In the genomic region with DNA sequence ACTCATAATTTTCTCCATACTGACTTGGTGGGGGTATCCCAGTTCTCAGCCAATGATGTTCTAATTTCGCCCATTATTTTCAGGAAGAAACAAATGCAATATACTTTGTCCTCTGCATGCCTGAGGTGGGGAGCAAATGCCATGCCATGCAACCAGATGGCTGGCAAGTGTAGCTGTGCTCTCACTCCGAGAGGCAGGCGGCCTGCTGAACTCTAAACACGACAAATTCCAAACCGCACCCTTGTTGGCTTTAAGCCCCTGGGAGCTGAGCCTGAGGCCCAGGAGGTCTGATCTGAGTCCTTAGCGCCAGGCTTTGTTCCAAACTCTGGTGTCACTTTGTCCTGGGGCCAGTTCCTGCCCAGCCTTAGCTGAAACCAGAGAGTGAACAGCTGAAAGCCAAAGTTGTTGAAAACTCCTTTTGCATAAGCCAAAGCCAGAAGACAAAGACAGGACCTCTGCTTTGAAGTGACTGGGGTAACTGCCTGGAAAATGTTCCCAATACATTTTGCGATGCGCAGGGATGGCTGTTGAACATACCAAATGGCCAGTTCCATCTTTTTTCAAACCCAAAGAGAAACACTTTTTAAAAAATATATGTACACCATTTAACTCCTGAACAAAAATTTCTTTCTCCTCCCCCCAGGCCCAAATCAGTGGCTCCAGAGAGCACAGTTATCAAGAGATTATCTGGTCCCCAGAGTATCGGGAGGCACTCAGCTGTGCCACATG, we compare ENCODE assay signal across 9 cellular contexts. TPM values are rescaled to one million over a fixed set of nuclear protein-coding genes. Genes with fewer than 3 reads are reported as not detected.
DNase-seq lines count a peak whose midpoint lies in the region; ATAC-seq, FAIRE-seq and TF ChIP-seq lines count a peak whose summit lies in the region.
"Had no signal": no experiment of that assay in that cellular context is flagged by ENCODE, and none has a peak within 500 bp of the region (broad histone marks: within the 10 kb centered on the region; RNA-seq: fewer than 3 reads in every experiment).

No MANE protein-coding gene starts in this region.

- H3K23ac ChIP-seq in mesenchymal stem cell (ENCODE audit: low read length in 2 of 2) = no peak overlapping the region

- CTCF ChIA-PET in HEK293 (lab: Yijun Ruan, JAX) = interaction anchor here (0.6 kb wide), 1 partner anchor 350 kb away, joined by 3 read pairs; no protein-coding TSS in a partner anchor

- no peak overlapping the region for H3K14ac ChIP-seq in mesenchymal stem cell (ENCODE audit: low read length in 2 of 2)

- peaks cover 2% of the 10 kb centered on the region for H3K79me1 ChIP-seq in mesenchymal stem cell (replicated peaks; ENCODE audit: low read length, poor library complexity, severe bottlenecking)

- no peak overlapping the region for H3K4ac ChIP-seq in mesenchymal stem cell (ENCODE audit: low read depth in 1 of 2, low read length in 2 of 2)

- H3F3A ChIP-seq in smooth muscle cell (ENCODE audit: low read depth) = peaks cover 13% of the 10 kb centered on the region

- no peak for TF ChIP-seq CTCF in HEK293 (tag by site-specific recombination; IDR thresholded peaks at IDR 0.05)
- no peak for TF ChIP-seq CTCF in astrocyte (IDR thresholded peaks at IDR 0.05; ENCODE audit: insufficient read depth, low read depth, low read length)
- TF ChIP-seq CTCF in hepatocyte (IDR thresholded peaks at IDR 0.05; ENCODE audit: poor library complexity) = no peak
- TF ChIP-seq CTCF in smooth muscle cell (IDR thresholded peaks at IDR 0.05; ENCODE audit: borderline replicate concordance, insufficient read depth, poor library complexity, severe bottlenecking) = no peak

- H4K8ac ChIP-seq in mesenchymal stem cell (ENCODE audit: low read length) = no peak overlapping the region

- DNase-seq in astrocyte (ENCODE audit: low read depth) (peak; percentile 30), hepatocyte (ENCODE audit: low spot score) (peak; percentile 66), smooth muscle cell (lab: John Stamatoyannopoulos, UW; ENCODE audit: unreplicated experiment) (no peak), HPDE6-E6E7 (ENCODE audit: extremely low spot score) (no peak), mesenchymal stem cell (no peak)
- DNase-seq in activated T-cell treated with anti-CD3 and anti-CD28 coated beads, Interleukin-2, amount 50 U/mL, for 1 hour = no peak

- H2BK120ac ChIP-seq in mesenchymal stem cell (ENCODE audit: low read depth, low read length) = no peak overlapping the region

- H3K4me2 ChIP-seq in astrocyte (ENCODE audit: low read length) = no peak overlapping the region
- peak overlapping the region; percentile 52 for H3K4me2 ChIP-seq in hepatocyte
- H3K4me2 ChIP-seq in smooth muscle cell = peak overlapping the region; percentile 47
- no peak overlapping the region for H3K4me2 ChIP-seq in mesenchymal stem cell (ENCODE audit: low read length, poor library complexity, severe bottlenecking)

- no peak overlapping the region for H3K18ac ChIP-seq in mesenchymal stem cell (ENCODE audit: low read depth in 1 of 2, low read length in 2 of 2)

- H4K91ac ChIP-seq in mesenchymal stem cell (ENCODE audit: low read length) = no peak overlapping the region

- 50% methylated on average over 9 of the region's 9 CpGs for WGBS in hepatocyte (ENCODE audit: low lambda C conversion rate, missing lambda C conversion rate)
- 49% methylated on average over 9 of the region's 9 CpGs for WGBS in smooth muscle cell (ENCODE audit: low lambda C conversion rate)
- whole genome bisulfite sequencing in mesenchymal stem cell = 91% methylated on average over 9 of the region's 9 CpGs

- no peak overlapping the region for H2BK15ac ChIP-seq in mesenchymal stem cell (ENCODE audit: low read depth, poor library complexity, severe bottlenecking)

- H3K4me3 Mint-ChIP-seq in astrocyte (ENCODE audit: unreplicated experiment) = no peak overlapping the region
- no peak overlapping the region for H3K4me3 Mint-ChIP-seq in stimulated activated memory B cell treated with anti-CD40 and anti-IgM and Interleukin-4, amounts not matched to agents 10 μg/mL and 1 μg/mL and 100 μg/mL, for 72 hours

- H2BK5ac ChIP-seq in mesenchymal stem cell (ENCODE audit: low read depth, low read length, poor library complexity, severe bottlenecking) = no peak overlapping the region

- H3K9me3 Mint-ChIP-seq in astrocyte (ENCODE audit: unreplicated experiment) = no peaks in the 10 kb centered on the region
- H3K9me3 Mint-ChIP-seq in stimulated activated memory B cell treated with anti-CD40 and anti-IgM and Interleukin-4, amounts not matched to agents 10 μg/mL and 1 μg/mL and 100 μg/mL, for 72 hours = no peaks in the 10 kb centered on the region

- no peaks in the 10 kb centered on the region for H3K4me1 ChIP-seq in HEK293 (ENCODE audit: control insufficient read depth, insufficient read depth, low read length)
- H3K4me1 ChIP-seq in astrocyte (ENCODE audit: insufficient read depth, low read length) = peaks cover 34% of the 10 kb centered on the region
- peaks cover 59% of the 10 kb centered on the region for H3K4me1 ChIP-seq in hepatocyte (ENCODE audit: insufficient read depth)
- peaks cover 15% of the 10 kb centered on the region for H3K4me1 ChIP-seq in smooth muscle cell (ENCODE audit: low read depth)
- peaks cover 6% of the 10 kb centered on the region for H3K4me1 ChIP-seq in mesenchymal stem cell (ENCODE audit: control insufficient read depth, insufficient read depth, low read depth, low read length)
- H3K4me1 ChIP-seq: parathyroid adenoma had no signal

- no peaks in the 10 kb centered on the region for H3K79me2 ChIP-seq in astrocyte (ENCODE audit: insufficient read depth, low read length)
- H3K79me2 ChIP-seq in hepatocyte = no peaks in the 10 kb centered on the region
- H3K79me2 ChIP-seq in smooth muscle cell (ENCODE audit: low read depth) = no peaks in the 10 kb centered on the region
- H3K79me2 ChIP-seq: parathyroid adenoma had no signal

- POLR2A ChIA-PET in HEK293 (lab: Yijun Ruan, JAX) = no interaction called here

- no peaks in the 10 kb centered on the region for H3K9me3 ChIP-seq in HEK293 (ENCODE audit: control insufficient read depth, insufficient read depth, low read depth, low read length)
- H3K9me3 ChIP-seq in astrocyte (ENCODE audit: insufficient read depth, low read depth, low read length) = no peaks in the 10 kb centered on the region
- no peaks in the 10 kb centered on the region for H3K9me3 ChIP-seq in hepatocyte (ENCODE audit: low read depth)
- H3K9me3 ChIP-seq in smooth muscle cell (replicated peaks; ENCODE audit: low read depth) = no peaks in the 10 kb centered on the region
- H3K9me3 ChIP-seq in mesenchymal stem cell (ENCODE audit: control insufficient read depth, low read length) = no peaks in the 10 kb centered on the region

- H3K27ac ChIP-seq in HEK293 (ENCODE audit: extremely low read depth, low read depth, low read length) = no peak overlapping the region
- no peak overlapping the region for H3K27ac ChIP-seq in astrocyte (ENCODE audit: low read depth, low read length)
- H3K27ac ChIP-seq in hepatocyte = peak overlapping the region; percentile 87
- peak overlapping the region; percentile 51 for H3K27ac ChIP-seq in smooth muscle cell (ENCODE audit: low read depth)
- H3K27ac ChIP-seq in mesenchymal stem cell (ENCODE audit: low read length, poor library complexity, severe bottlenecking) = no peak overlapping the region
- H3K27ac ChIP-seq: parathyroid adenoma had no signal

- H4K20me1 ChIP-seq in astrocyte (ENCODE audit: insufficient read depth, low read length) = peaks cover 11% of the 10 kb centered on the region
- no peaks in the 10 kb centered on the region for H4K20me1 ChIP-seq in hepatocyte (ENCODE audit: insufficient read depth, poor library complexity, severe bottlenecking)
- no peaks in the 10 kb centered on the region for H4K20me1 ChIP-seq in smooth muscle cell (ENCODE audit: low read depth)

- FAIRE-seq in astrocyte (lab: Jason Lieb, UNC) = no peak

- H2BK12ac ChIP-seq in mesenchymal stem cell (ENCODE audit: low read length in 2 of 2) = no peak overlapping the region

- H3K36me3 Mint-ChIP-seq in astrocyte (ENCODE audit: low read depth, unreplicated experiment) = peaks cover 11% of the 10 kb centered on the region
- H3K36me3 Mint-ChIP-seq in stimulated activated memory B cell treated with anti-CD40 and anti-IgM and Interleukin-4, amounts not matched to agents 10 μg/mL and 1 μg/mL and 100 μg/mL, for 72 hours = peaks cover 72% of the 10 kb centered on the region

- no peak for ATAC-seq in stimulated activated memory B cell treated with anti-CD40 and anti-IgM and Interleukin-4, amounts not matched to agents 10 μg/mL and 1 μg/mL and 100 μg/mL, for 72 hours

- no peaks in the 10 kb centered on the region for H3K9me2 ChIP-seq in hepatocyte (replicated peaks; ENCODE audit: insufficient read depth)

- H3K36me3 ChIP-seq in HEK293 (ENCODE audit: control insufficient read depth in 2 of 2, insufficient read depth in 1 of 2, low read length in 2 of 2) = peaks cover 0 to 75% of the 10 kb centered on the region in 2 experiments; a peak in 1 of 3 replicates
- H3K36me3 ChIP-seq in astrocyte (ENCODE audit: insufficient read depth, low read length) = no peaks in the 10 kb centered on the region
- no peaks in the 10 kb centered on the region for H3K36me3 ChIP-seq in hepatocyte (replicated peaks; ENCODE audit: insufficient read depth, low read depth)
- no peaks in the 10 kb centered on the region for H3K36me3 ChIP-seq in smooth muscle cell (ENCODE audit: low read depth)
- H3K36me3 ChIP-seq in mesenchymal stem cell (ENCODE audit: control insufficient read depth in 1 of 2, insufficient read depth in 2 of 2, low read depth in 1 of 2, low read length in 2 of 2) = peaks cover 16 to 54% of the 10 kb centered on the region in 2 experiments

- no peak overlapping the region for H3K27ac Mint-ChIP-seq in astrocyte (ENCODE audit: unreplicated experiment)
- no peak overlapping the region for H3K27ac Mint-ChIP-seq in stimulated activated memory B cell treated with anti-CD40 and anti-IgM and Interleukin-4, amounts not matched to agents 10 μg/mL and 1 μg/mL and 100 μg/mL, for 72 hours

- H3K4me1 Mint-ChIP-seq in astrocyte (ENCODE audit: low read depth, unreplicated experiment) = peaks cover 29% of the 10 kb centered on the region
- H3K4me1 Mint-ChIP-seq in stimulated activated memory B cell treated with anti-CD40 and anti-IgM and Interleukin-4, amounts not matched to agents 10 μg/mL and 1 μg/mL and 100 μg/mL, for 72 hours = peaks cover 25% of the 10 kb centered on the region

- H2AK5ac ChIP-seq in mesenchymal stem cell (ENCODE audit: low read length, severe bottlenecking) = no peak overlapping the region

- H3K27me3 ChIP-seq in astrocyte (ENCODE audit: insufficient read depth, low read length) (no peaks in the 10 kb centered on the region), hepatocyte (no peaks in the 10 kb centered on the region), smooth muscle cell (ENCODE audit: low read depth) (no peaks in the 10 kb centered on the region), mesenchymal stem cell (ENCODE audit: control insufficient read depth in 1 of 2, insufficient read depth in 1 of 2, low read length in 2 of 2) (no peaks in the 10 kb centered on the region)

- no peak overlapping the region for H2AFZ ChIP-seq in astrocyte (ENCODE audit: low read depth, low read length)
- no peak overlapping the region for H2AFZ ChIP-seq in hepatocyte
- no peak overlapping the region for H2AFZ ChIP-seq in smooth muscle cell (ENCODE audit: low read depth)
- H2AFZ ChIP-seq in mesenchymal stem cell (ENCODE audit: low read depth, low read length) = no peak overlapping the region
- H2AFZ ChIP-seq: parathyroid adenoma had no signal

- no peak overlapping the region for H3K9ac ChIP-seq in astrocyte (ENCODE audit: low read length)
- H3K9ac ChIP-seq in smooth muscle cell (ENCODE audit: low read depth) = peak overlapping the region; percentile 32
- H3K9ac ChIP-seq in mesenchymal stem cell (ENCODE audit: low read length) = no peak overlapping the region
- H3K9ac ChIP-seq: parathyroid adenoma had no signal

- H3K27me3 Mint-ChIP-seq in astrocyte (ENCODE audit: low read depth, unreplicated experiment) = no peaks in the 10 kb centered on the region
- H3K27me3 Mint-ChIP-seq in stimulated activated memory B cell treated with anti-CD40 and anti-IgM and Interleukin-4, amounts not matched to agents 10 μg/mL and 1 μg/mL and 100 μg/mL, for 72 hours = no peaks in the 10 kb centered on the region

- H3K4me3 ChIP-seq in HEK293 (ENCODE audit: low read depth, low read length) = no peak overlapping the region
- H3K4me3 ChIP-seq in astrocyte (ENCODE audit: insufficient read depth, low read depth, low read length) = no peak overlapping the region
- no peak overlapping the region for H3K4me3 ChIP-seq in hepatocyte
- no peak overlapping the region for H3K4me3 ChIP-seq in smooth muscle cell
- H3K4me3 ChIP-seq in mesenchymal stem cell (ENCODE audit: insufficient read depth in 1 of 2, low read depth in 1 of 2, low read length in 2 of 2) = no peak overlapping the region

RNA-seq across cellular contexts. Expression of gene TTI1, which starts 46.2 kb away (rescaled TPM):
- 13.4 and 16.9 TPM in 2 replicates for total RNA-seq in astrocyte
- 15.1 and 15.7 TPM in 2 replicates for total RNA-seq in hepatocyte
- polyA plus RNA-seq in hepatocyte = 12.6 and 15.1 TPM in 2 replicates
- total RNA-seq in smooth muscle cell = 17.0 and 20.4 TPM in 2 replicates
- polyA plus RNA-seq in smooth muscle cell = 14.2 and 20.0 TPM in 2 replicates
- polyA plus RNA-seq in mesenchymal stem cell (2013, experiment 1 of 2) = 7.0 TPM
- polyA plus RNA-seq in mesenchymal stem cell (2013, experiment 2 of 2) = 6.9 TPM

RNA-seq across cellular contexts. Expression of gene RPRD1B, which starts 46.5 kb away (rescaled TPM):
- total RNA-seq in astrocyte (20.7 and 21.6 TPM in 2 replicates), hepatocyte (26.8 and 28.0 TPM in 2 replicates), smooth muscle cell (40.2 and 59.1 TPM in 2 replicates)
- polyA plus RNA-seq in hepatocyte (16.5 and 18.5 TPM in 2 replicates), smooth muscle cell (13.5 and 19.6 TPM in 2 replicates)
- 26.4 TPM for polyA plus RNA-seq in mesenchymal stem cell (2013, experiment 1 of 2)
- polyA plus RNA-seq in mesenchymal stem cell (2013, experiment 2 of 2) = 25.9 TPM

Comparison
In these comparisons a context has a peak if more than half of its experiments do, and no peak if none do; other contexts are left out.
1. H3K27ac ChIP-seq: peak in hepatocyte (single experiment) and smooth muscle cell (single experiment); none in HEK293 (single experiment), astrocyte (single experiment) and mesenchymal stem cell (single experiment).
2. DNase-seq: peak in astrocyte (single experiment) and hepatocyte (single experiment); none in smooth muscle cell (single experiment), activated T-cell treated with anti-CD3 and anti-CD28 coated beads, Interleukin-2, amount 50 U/mL, for 1 hour (single experiment), HPDE6-E6E7 (single experiment) and mesenchymal stem cell (single experiment).
3. H3K4me2 ChIP-seq: peak in hepatocyte (single experiment) and smooth muscle cell (single experiment); none in astrocyte (single experiment) and mesenchymal stem cell (single experiment).